ENCODE assay signal across 17 cellular contexts in the genomic region with DNA sequence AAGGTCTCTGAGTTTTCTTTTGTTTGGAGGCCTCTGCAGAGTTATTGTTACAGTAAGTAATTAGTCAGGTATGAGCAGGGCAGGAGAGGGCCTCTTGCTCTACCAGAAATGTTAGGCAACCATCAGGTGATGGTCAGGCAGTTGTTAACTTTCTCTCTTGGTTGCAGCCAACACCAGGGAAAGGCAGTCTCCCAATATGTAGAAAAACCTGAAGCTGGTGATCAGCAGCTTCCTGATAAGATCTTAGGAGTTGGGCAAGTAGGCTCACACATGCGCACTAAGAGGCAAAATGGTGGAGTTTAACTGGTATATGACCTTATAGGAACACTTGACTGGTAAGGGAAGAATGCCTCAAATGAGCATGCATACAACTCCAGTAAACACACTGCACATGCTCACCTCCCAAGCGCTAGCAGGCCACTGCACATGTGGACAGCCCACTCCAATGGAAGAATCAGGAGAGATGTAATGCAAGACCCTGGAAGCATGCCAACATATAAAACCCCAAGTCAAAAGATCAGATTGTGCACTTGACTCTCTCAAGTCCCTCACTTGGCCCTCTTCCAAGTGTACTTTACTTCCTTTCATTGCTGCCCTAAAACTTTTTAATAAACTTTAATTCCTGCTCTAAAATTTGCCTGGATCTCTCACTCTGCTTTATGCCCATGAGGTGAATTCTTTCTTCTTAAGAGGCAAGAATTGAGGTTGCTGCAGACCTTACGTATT. TPM values are rescaled to one million over a fixed set of nuclear protein-coding genes. Genes with fewer than 3 reads are reported as not detected.
DNase-seq lines count a peak whose midpoint lies in the region; ATAC-seq and TF ChIP-seq lines count a peak whose summit lies in the region.
"Had no signal": no experiment of that assay in that cellular context is flagged by ENCODE, and none has a peak within 500 bp of the region (broad histone marks: within the 10 kb centered on the region; RNA-seq: fewer than 3 reads in every experiment).

No MANE protein-coding gene starts in this region.

- no peak for TF ChIP-seq CTCF in PC-9 (conservative IDR thresholded peaks at IDR 0.05)

- H3K36me3 Mint-ChIP-seq in activated naive CD8-positive, alpha-beta T cell treated with anti-CD3 and anti-CD28 coated beads for 36 hours: no peaks in the 10 kb centered on the region
- H3K36me3 Mint-ChIP-seq: CD4-positive, CD25-positive, alpha-beta regulatory T cell; T-cell had no signal

- no peak overlapping the region for H3K4me3 ChIP-seq in PC-9
- H3K4me3 ChIP-seq: SK-N-MC had no signal

- H3K4me3 Mint-ChIP-seq in activated naive CD8-positive, alpha-beta T cell treated with anti-CD3 and anti-CD28 coated beads for 36 hours: no peak overlapping the region
- H3K4me3 Mint-ChIP-seq: B cell; CD4-positive, CD25-positive, alpha-beta regulatory T cell; T-cell had no signal

- no peak overlapping the region for H3K27ac Mint-ChIP-seq in activated naive CD8-positive, alpha-beta T cell treated with anti-CD3 and anti-CD28 coated beads for 36 hours
- H3K27ac Mint-ChIP-seq: B cell; CD4-positive, CD25-positive, alpha-beta regulatory T cell; T-cell had no signal

- H3K4me2 ChIP-seq in PC-9: 0 out of 2 replicates have a peak overlapping the region, but pooled peaks have one; percentile 5

- H3K27me3 Mint-ChIP-seq in activated naive CD8-positive, alpha-beta T cell treated with anti-CD3 and anti-CD28 coated beads for 36 hours: peaks cover 9% of the 10 kb centered on the region

- peaks cover 13% of the 10 kb centered on the region for H3K4me1 ChIP-seq in PC-9 (replicated peaks; ENCODE audit: insufficient read depth)

- no peaks in the 10 kb centered on the region for H4K20me1 ChIP-seq in PC-9 (ENCODE audit: insufficient read depth)

- POLR2A ChIA-PET in PC-9 (lab: Charles Lee; ENCODE audit: unreplicated experiment): interaction anchor here (0.7 kb wide), 1 partner anchor 145 kb away, joined by 4 read pairs; no protein-coding TSS in a partner anchor

- H3F3A ChIP-seq in PC-9 (ENCODE audit: insufficient read depth, low read depth): peaks cover 8% of the 10 kb centered on the region; the same call in 1 of the 2 replicates

- DNase-seq in DMS 273 (lab: John Stamatoyannopoulos, UW; ENCODE audit: unreplicated experiment) (peak; percentile 1), DMS 273 treated with DMSO at 0.1 percent for 48 hours (lab: John Stamatoyannopoulos, UW) (no peak), M059J (ENCODE audit: low read depth) (peak; percentile 23), PC-9 (peak; percentile 25 to 81), left colon (no peak), T-helper 2 cell (no peak), middle frontal gyrus (ENCODE audit: extremely low spot score, low spot score) (no peak)
- DNase-seq in activated naive CD8-positive, alpha-beta T cell treated with anti-CD3 and anti-CD28 coated beads for 36 hours: no peak
- DNase-seq: CD4-positive, CD25-positive, alpha-beta regulatory T cell; NCI-H2081 treated with DMSO at 0.1 percent for 48 hours; NCI-H446 treated with DMSO at 0.1 percent for 48 hours; NCI-H774; Right ventricle myocardium superior; T-cell had no signal

- H3K79me2 ChIP-seq in PC-9 (ENCODE audit: low read depth): no peaks in the 10 kb centered on the region

- H2AFZ ChIP-seq in PC-9: no peak overlapping the region

- no peaks in the 10 kb centered on the region for H3K27me3 ChIP-seq in PC-9 (ENCODE audit: insufficient read depth, low read depth)

- no peaks in the 10 kb centered on the region for H3K36me3 ChIP-seq in PC-9 (ENCODE audit: low read depth)

- peak overlapping the region; percentile 4; the same call in 1 of the 2 replicates for H3K27ac ChIP-seq in PC-9
- H3K27ac ChIP-seq: 22Rv1, SK-N-MC had no signal

- H3K9me2 ChIP-seq in PC-9 (ENCODE audit: insufficient read depth): 0 out of 2 replicates have a peak, but pooled peaks cover 3% of the 10 kb centered on the region

- peak; percentile 23 for ATAC-seq in left colon
- ATAC-seq: T-cell had no signal

- no peaks in the 10 kb centered on the region for H3K4me1 Mint-ChIP-seq in activated naive CD8-positive, alpha-beta T cell treated with anti-CD3 and anti-CD28 coated beads for 36 hours
- H3K4me1 Mint-ChIP-seq: B cell, T-cell had no signal

- intact Hi-C loops in PC-9 (cut with micrococcal nuclease; ENCODE audit: unreplicated experiment): no loop called here
- intact Hi-C loops in left colon (cut with DNase I, micrococcal nuclease): no loop called here

- no peaks in the 10 kb centered on the region for H3K9me3 Mint-ChIP-seq in activated naive CD8-positive, alpha-beta T cell treated with anti-CD3 and anti-CD28 coated beads for 36 hours

- no peaks in the 10 kb centered on the region for H3K9me3 ChIP-seq in PC-9 (ENCODE audit: insufficient read depth, low read depth)

- CTCF ChIA-PET in PC-9 (lab: Charles Lee): no interaction called here

- no TSS peak for BruUV-seq in PC-9 (replicated peaks; lab: Mats Ljungman, UMichigan)

RNA-seq across cellular contexts. Expression of gene SLC35F2, which starts 23.7 kb away (rescaled TPM):
- total RNA-seq in M059J (2014; rRNA removed; shearing (Covaris generic)): 26.4 and 33.4 TPM in 2 replicates
- 24.9 and 35.7 TPM in 2 replicates for total RNA-seq in PC-9 (2021)
- total RNA-seq in left colon: 10 to 100 TPM; 32.9 to 33.2 TPM
- total RNA-seq in activated naive CD8-positive, alpha-beta T cell treated with anti-CD3 and anti-CD28 coated beads for 36 hours: 10 to 100 TPM; 25.0 to 28.4 TPM

RNA-seq across cellular contexts. Expression of gene RAB39A, which starts 46.0 kb away (rescaled TPM):
- 0.10 and 1.2 TPM in 2 replicates for total RNA-seq in M059J (2014; rRNA removed; shearing (Covaris generic))
- total RNA-seq in PC-9 (2021) (not detected in 2 replicates), left colon (1 to 10 TPM in 1 of 2 donors, under 1 TPM in 1; 0.31 to 1.3 TPM)
- total RNA-seq in activated naive CD8-positive, alpha-beta T cell treated with anti-CD3 and anti-CD28 coated beads for 36 hours: under 1 TPM in 1 of 2 experiments, not detected in 1; 0.26 TPM
- total RNA-seq: CD4-positive, CD25-positive, alpha-beta regulatory T cell had no signal

Comparison
In these comparisons a context has a peak if more than half of its experiments do, and no peak if none do; other contexts are left out.
1. DNase-seq: peak in DMS 273 (single experiment), M059J (single experiment) and PC-9 (2 of 2); none in DMS 273 treated with DMSO at 0.1 percent for 48 hours (single experiment), left colon (0 of 2), T-helper 2 cell (0 of 5), middle frontal gyrus (single experiment) and activated naive CD8-positive, alpha-beta T cell treated with anti-CD3 and anti-CD28 coated beads for 36 hours (single experiment).